ENCODE assay signal across 9 cellular contexts in genomic region chr1:78045850-78046778, GRCh38. TPM values are rescaled to one million over a fixed set of nuclear protein-coding genes. Genes with fewer than 3 reads are reported as not detected.
DNase-seq lines count a peak whose midpoint lies in the region; ATAC-seq and TF ChIP-seq lines count a peak whose summit lies in the region.
"Had no signal": no experiment of that assay in that cellular context is flagged by ENCODE, and none has a peak within 500 bp of the region (broad histone marks: within the 10 kb centered on the region; RNA-seq: fewer than 3 reads in every experiment).

TSS of gene GIPC2 (plus strand) at chr1:78045966. CDS start at chr1:78046095, 129 bp downstream.

- H3K27ac Mint-ChIP-seq in activated CD4-positive, alpha-beta T cell treated with anti-CD3 and anti-CD28 coated beads, Interleukin-2, amount 10 ng/mL, durations not matched to agents 7 days and 5 days: peak within 1 kb of the TSS; percentile 59
- H3K27ac Mint-ChIP-seq in naive B cell: peak within 1 kb of the TSS in 1 of 6 donors; percentile 84

- H3K4me3 Mint-ChIP-seq in activated CD4-positive, alpha-beta T cell treated with anti-CD3 and anti-CD28 coated beads, Interleukin-2, amount 10 ng/mL, durations not matched to agents 7 days and 5 days: peak within 1 kb of the TSS; percentile 74
- H3K4me3 Mint-ChIP-seq in naive B cell: peak within 1 kb of the TSS; percentile 78 to 93 (median 88)

- TF ChIP-seq POLR2A in tibial nerve (IDR thresholded peaks at IDR 0.05): no peak

- CTCF ChIA-PET in activated CD4-positive, alpha-beta T cell treated with anti-CD3 and anti-CD28 coated beads, Interleukin-2, amount 10 ng/mL, durations not matched to agents 7 days and 5 days (lab: Charles Lee): interaction anchor here (0.9 to 1.2 kb wide), 2 partner anchors 13 to 14 kb away, joined by 3 read pairs; no protein-coding TSS in a partner anchor

- ATAC-seq in esophagus mucosa (peak; percentile 71), naive B cell (ENCODE audit: low read depth in 2 of 2) (peak; percentile 61)

- H3K36me3 Mint-ChIP-seq in activated CD4-positive, alpha-beta T cell treated with anti-CD3 and anti-CD28 coated beads, Interleukin-2, amount 10 ng/mL, durations not matched to agents 7 days and 5 days (ENCODE audit: low read depth): no peaks in the 10 kb centered on the region
- no peaks in the 10 kb centered on the region for H3K36me3 Mint-ChIP-seq in naive B cell

- TF ChIP-seq EP300 in tibial nerve (IDR thresholded peaks at IDR 0.05): no peak

- peaks cover 26% of the 10 kb centered on the region for H3K4me1 Mint-ChIP-seq in activated CD4-positive, alpha-beta T cell treated with anti-CD3 and anti-CD28 coated beads, Interleukin-2, amount 10 ng/mL, durations not matched to agents 7 days and 5 days
- H3K4me1 Mint-ChIP-seq in naive B cell: peaks cover 15 to 21% (median 18%) of the 10 kb centered on the region in 3 donors

- POLR2A ChIA-PET in activated CD4-positive, alpha-beta T cell treated with anti-CD3 and anti-CD28 coated beads, Interleukin-2, amount 10 ng/mL, durations not matched to agents 7 days and 5 days (lab: Charles Lee): no interaction called here

- no peaks in the 10 kb centered on the region for H3K9me3 ChIP-seq in tibial nerve

- no peak for TF ChIP-seq CTCF in tibial nerve (IDR thresholded peaks at IDR 0.05)

- WGBS in tibial nerve, 2 donors: 4 to 15% methylated on average over 18 to 60 of the region's 91 CpGs

- peak within 1 kb of the TSS; percentile 32 to 77 (median 58) for H3K27ac ChIP-seq in tibial nerve

- H3K4me3 ChIP-seq in tibial nerve: peak within 1 kb of the TSS; percentile 40 to 71 (median 60)

- no peaks in the 10 kb centered on the region for H3K9me3 Mint-ChIP-seq in activated CD4-positive, alpha-beta T cell treated with anti-CD3 and anti-CD28 coated beads, Interleukin-2, amount 10 ng/mL, durations not matched to agents 7 days and 5 days
- H3K9me3 Mint-ChIP-seq in naive B cell: peaks cover 0 to 1% (median 0%) of the 10 kb centered on the region in 7 donors

- H3K36me3 ChIP-seq in tibial nerve: no peaks in the 10 kb centered on the region

- H3K27me3 Mint-ChIP-seq in activated CD4-positive, alpha-beta T cell treated with anti-CD3 and anti-CD28 coated beads, Interleukin-2, amount 10 ng/mL, durations not matched to agents 7 days and 5 days: peaks cover 51% of the 10 kb centered on the region
- H3K27me3 Mint-ChIP-seq in naive B cell: peaks cover 39 to 49% (median 45%) of the 10 kb centered on the region in 3 donors

- peaks cover 0 to 26% of the 10 kb centered on the region in 2 donors for H3K27me3 ChIP-seq in tibial nerve

- peaks cover 0 to 14% (median 0%) of the 10 kb centered on the region in 4 donors for H3K4me1 ChIP-seq in tibial nerve

- peak; percentile 4 for DNase-seq in activated gamma-delta T cell treated with Interleukin-2 at 50 U/mL for 16 hours
- DNase-seq in activated gamma-delta T cell (lab: John Stamatoyannopoulos, UW): no peak
- DNase-seq in activated CD4-positive, alpha-beta T cell treated with anti-CD3 and anti-CD28 coated beads, Interleukin-2, amount 10 ng/mL, durations not matched to agents 7 days and 5 days: peak; percentile 22
- DNase-seq in naive B cell: peak; percentile 6
- no peak for DNase-seq in tibial nerve (ENCODE audit: low spot score in 2 of 2)
- DNase-seq in Ammon's horn (ENCODE audit: low spot score): no peak
- no peak for DNase-seq in NCI-H345 treated with DMSO at 0.1 percent for 48 hours (lab: John Stamatoyannopoulos, UW; ENCODE audit: unreplicated experiment)
- DNase-seq: DND-41 had no signal

RNA-seq across cellular contexts. Expression of gene GIPC2, which starts in this region (rescaled TPM):
- total RNA-seq in activated CD4-positive, alpha-beta T cell treated with anti-CD3 and anti-CD28 coated beads, Interleukin-2, amount 10 ng/mL, durations not matched to agents 7 days and 5 days: under 1 TPM; 0.08 to 0.10 TPM
- total RNA-seq in esophagus mucosa: 1.8 TPM
- not detected for polyA plus RNA-seq in naive B cell (ENCODE audit: low read depth in 6 of 6)
- total RNA-seq in tibial nerve: 1 to 10 TPM; 2.1 to 6.9 (median 3.7) TPM

Comparison
In these comparisons a context has a peak if more than half of its experiments do, and no peak if none do; other contexts are left out.
1. Peak in DNase-seq in activated CD4-positive, alpha-beta T cell treated with anti-CD3 and anti-CD28 coated beads, Interleukin-2, amount 10 ng/mL, durations not matched to agents 7 days and 5 days; RNA of the gene not detected or under 1 TPM.
2. Peak in DNase-seq and ATAC-seq in naive B cell; RNA of the gene not detected or under 1 TPM.